In genomic region chr12:57611116-57611809, GRCh38 we compare ENCODE assay signal across 8 cellular contexts. TPM values are rescaled to one million over a fixed set of nuclear protein-coding genes. Genes with fewer than 3 reads are reported as not detected.
DNase-seq lines count a peak whose midpoint lies in the region; ATAC-seq and TF ChIP-seq lines count a peak whose summit lies in the region.

Gene ARHGEF25 (plus strand): TSS chr12:57611435. CDS start chr12:57611895, 460 bp downstream.

- H3K27ac ChIP-seq in HUES6 (ENCODE audit: low read depth, low read length) (no peak within 1 kb of the TSS), body of pancreas (peak within 1 kb of the TSS in 3 of 4 donors; percentile 8 to 54 (median 28)), gastrocnemius medialis (peak within 1 kb of the TSS; percentile 58 to 76 (median 72))

- H3K9me3 ChIP-seq in HUES6 (ENCODE audit: control insufficient read depth, insufficient read depth, low read depth, low read length) (no peaks in the 10 kb centered on the region), body of pancreas (no peaks in the 10 kb centered on the region), iPS-15b (ENCODE audit: control insufficient read depth, insufficient read depth, low read length) (no peaks in the 10 kb centered on the region), gastrocnemius medialis (no peaks in the 10 kb centered on the region)

- DNase-seq in body of pancreas = peak; percentile 51 to 71 (median 60)
- DNase-seq in gastrocnemius medialis = no peak
- no peak for DNase-seq in SIG-M5 (lab: John Stamatoyannopoulos, UW)

- intact Hi-C loops in body of pancreas (cut with DNase I) = no loop called here
- intact Hi-C loops in gastrocnemius medialis (cut with DNase I; ENCODE audit: low total_unique reads) = no loop called here

- in situ Hi-C loops in gastrocnemius medialis (cut with MboI; ENCODE audit: low sequenced_read_pairs in 4 of 4) = no loop called here

- H3K36me3 ChIP-seq in HUES6 (ENCODE audit: control insufficient read depth, insufficient read depth, low read length) (peaks cover 15% of the 10 kb centered on the region), body of pancreas (replicated peaks in 1 of 2; ENCODE audit: insufficient read depth in 1 of 2, low read depth in 2 of 2) (no peaks in the 10 kb centered on the region), iPS-15b (ENCODE audit: control insufficient read depth, insufficient read depth, low read length) (peaks cover 2% of the 10 kb centered on the region), gastrocnemius medialis (no peaks in the 10 kb centered on the region)

- peaks cover 46% of the 10 kb centered on the region for H3K27me3 ChIP-seq in HUES6 (ENCODE audit: control insufficient read depth, insufficient read depth, low read length)
- no peaks in the 10 kb centered on the region for H3K27me3 ChIP-seq in body of pancreas
- peaks cover 53% of the 10 kb centered on the region for H3K27me3 ChIP-seq in iPS-15b (ENCODE audit: control insufficient read depth, insufficient read depth, low read length)
- H3K27me3 ChIP-seq in gastrocnemius medialis = peaks cover 21 to 64% (median 45%) of the 10 kb centered on the region in 3 donors

- no peak within 1 kb of the TSS for H3K9ac ChIP-seq in HUES6 (ENCODE audit: low read length)
- no peak within 1 kb of the TSS for H3K9ac ChIP-seq in iPS-15b (ENCODE audit: low read depth, low read length)

- TF ChIP-seq CTCF in body of pancreas (IDR thresholded peaks at IDR 0.05) (no peak), gastrocnemius medialis (IDR thresholded peaks at IDR 0.05 in 4 of 5, conservative IDR thresholded peaks at IDR 0.05 in 1 of 5) (no peak)

- H3K4me1 ChIP-seq in HUES6 (ENCODE audit: control insufficient read depth, insufficient read depth, low read length) = peaks cover 24% of the 10 kb centered on the region
- peaks cover 22% of the 10 kb centered on the region for H3K4me1 ChIP-seq in body of pancreas
- H3K4me1 ChIP-seq in iPS-15b (ENCODE audit: control insufficient read depth, insufficient read depth, low read length) = peaks cover 7% of the 10 kb centered on the region
- H3K4me1 ChIP-seq in gastrocnemius medialis = peaks cover 0 to 18% of the 10 kb centered on the region in 2 donors

- TF ChIP-seq POLR2A in GM18505 (IDR thresholded peaks at IDR 0.05; ENCODE audit: borderline replicate concordance, extremely low read depth, insufficient read depth, insufficient read length) = peak; percentile 62
- TF ChIP-seq POLR2A in body of pancreas (IDR thresholded peaks at IDR 0.05) = peak; percentile 41 to 58 (median 49)
- TF ChIP-seq POLR2A in gastrocnemius medialis (IDR thresholded peaks at IDR 0.05) = peak; percentile 32 to 36

- no peak for ATAC-seq in GM18505 (IDR thresholded peaks at IDR 0.05; ENCODE audit: unreplicated experiment)
- ATAC-seq in SK-N-SH treated with all-trans-retinoic acid at 6 μM for 48 hours = peak; percentile 93
- peak; percentile 79 for ATAC-seq in body of pancreas
- ATAC-seq in gastrocnemius medialis = peak; percentile 55 to 65
- no peak for ATAC-seq in HG03565 (IDR thresholded peaks at IDR 0.05; ENCODE audit: unreplicated experiment)

- 1 to 3% methylated on average over 21 to 41 of the region's 50 CpGs for WGBS in body of pancreas, 2 donors

- H3K4me3 ChIP-seq in HUES6 (ENCODE audit: low read depth, low read length) = peak within 1 kb of the TSS; percentile 79
- H3K4me3 ChIP-seq in body of pancreas = peak within 1 kb of the TSS; percentile 44 to 59
- H3K4me3 ChIP-seq in iPS-15b (ENCODE audit: low read depth, low read length) = peak within 1 kb of the TSS; percentile 53
- H3K4me3 ChIP-seq in gastrocnemius medialis = peak within 1 kb of the TSS; percentile 54 to 65 (median 60)

TF ChIP-seq in SK-N-SH treated with all-trans-retinoic acid at 6 μM for 48 hours, 23 proteins besides CTCF, POLR2A, EP300 and RAD21:
- TF ChIP-seq SNAI2 (CRISPR knock-in tag; IDR thresholded peaks at IDR 0.05) = no peak
- TF ChIP-seq, protein P1, sequence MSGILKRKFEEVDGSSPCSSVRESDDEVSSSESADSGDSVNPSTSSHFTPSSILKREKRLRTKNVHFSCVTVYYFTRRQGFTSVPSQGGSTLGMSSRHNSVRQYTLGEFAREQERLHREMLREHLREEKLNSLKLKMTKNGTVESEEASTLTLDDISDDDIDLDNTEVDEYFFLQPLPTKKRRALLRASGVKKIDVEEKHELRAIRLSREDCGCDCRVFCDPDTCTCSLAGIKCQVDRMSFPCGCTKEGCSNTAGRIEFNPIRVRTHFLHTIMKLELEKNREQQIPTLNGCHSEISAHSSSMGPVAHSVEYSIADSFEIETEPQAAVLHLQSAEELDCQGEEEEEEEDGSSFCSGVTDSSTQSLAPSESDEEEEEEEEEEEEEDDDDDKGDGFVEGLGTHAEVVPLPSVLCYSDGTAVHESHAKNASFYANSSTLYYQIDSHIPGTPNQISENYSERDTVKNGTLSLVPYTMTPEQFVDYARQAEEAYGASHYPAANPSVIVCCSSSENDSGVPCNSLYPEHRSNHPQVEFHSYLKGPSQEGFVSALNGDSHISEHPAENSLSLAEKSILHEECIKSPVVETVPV (CRISPR knock-in tag; IDR thresholded peaks at IDR 0.05) = no peak
- no peak for TF ChIP-seq TSHZ2 (CRISPR knock-in tag; IDR thresholded peaks at IDR 0.05)
- no peak for TF ChIP-seq ZNF565 (CRISPR knock-in tag; conservative IDR thresholded peaks at IDR 0.05; ENCODE audit: low read depth)
- 0 out of 2 replicates have a peak, but pooled peaks have one; percentile 23 for TF ChIP-seq ZNF70 (CRISPR knock-in tag; IDR thresholded peaks at IDR 0.05)
- TF ChIP-seq, protein P2, sequence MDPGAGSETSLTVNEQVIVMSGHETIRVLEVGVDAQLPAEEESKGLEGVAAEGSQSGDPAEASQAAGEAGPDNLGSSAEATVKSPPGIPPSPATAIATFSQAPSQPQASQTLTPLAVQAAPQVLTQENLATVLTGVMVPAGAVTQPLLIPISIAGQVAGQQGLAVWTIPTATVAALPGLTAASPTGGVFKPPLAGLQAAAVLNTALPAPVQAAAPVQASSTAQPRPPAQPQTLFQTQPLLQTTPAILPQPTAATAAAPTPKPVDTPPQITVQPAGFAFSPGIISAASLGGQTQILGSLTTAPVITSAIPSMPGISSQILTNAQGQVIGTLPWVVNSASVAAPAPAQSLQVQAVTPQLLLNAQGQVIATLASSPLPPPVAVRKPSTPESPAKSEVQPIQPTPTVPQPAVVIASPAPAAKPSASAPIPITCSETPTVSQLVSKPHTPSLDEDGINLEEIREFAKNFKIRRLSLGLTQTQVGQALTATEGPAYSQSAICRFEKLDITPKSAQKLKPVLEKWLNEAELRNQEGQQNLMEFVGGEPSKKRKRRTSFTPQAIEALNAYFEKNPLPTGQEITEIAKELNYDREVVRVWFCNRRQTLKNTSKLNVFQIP (CRISPR knock-in tag; IDR thresholded peaks at IDR 0.05; ENCODE audit: borderline replicate concordance, low read depth) = no peak
- TF ChIP-seq TCF4 (CRISPR knock-in tag; IDR thresholded peaks at IDR 0.05; ENCODE audit: borderline replicate concordance) = peak; percentile 47; the same call in 1 of the 2 replicates

RNA-seq across cellular contexts. Expression of gene ARHGEF25, which starts in this region (rescaled TPM):
- total RNA-seq in body of pancreas (10 to 100 TPM; 10.1 to 10.9 TPM), gastrocnemius medialis (1 to 10 TPM; 1.9 to 3.3 (median 2.4) TPM)

Comparison
In these comparisons a context has a peak if more than half of its experiments do, and no peak if none do; other contexts are left out.
1. ATAC-seq: peak in SK-N-SH treated with all-trans-retinoic acid at 6 μM for 48 hours (single experiment), body of pancreas (single experiment) and gastrocnemius medialis (2 of 2); none in GM18505 (single experiment) and HG03565 (single experiment).
2. DNase-seq: peak in body of pancreas (4 of 4); none in gastrocnemius medialis (0 of 2) and SIG-M5 (single experiment).
3. Peak in every context shown above with its lines, with median percentiles within 50 percentile points of each other: POLR2A ChIP-seq and H3K4me3 ChIP-seq.